19 cellular contexts compared by ENCODE assay signal in genomic region chr12:78191611-78192010, GRCh38.
DNase-seq lines count a peak whose midpoint lies in the region; ATAC-seq and TF ChIP-seq lines count a peak whose summit lies in the region.
"Had no signal": no experiment of that assay in that cellular context is flagged by ENCODE, and none has a peak within 500 bp of the region (broad histone marks: within the 10 kb centered on the region; RNA-seq: fewer than 3 reads in every experiment).

No MANE protein-coding gene starts in this region.

- peaks cover 88% of the 10 kb centered on the region for H3K4me1 Mint-ChIP-seq in HFFc6 (ENCODE audit: low read depth)
- H3K4me1 Mint-ChIP-seq: CD4-positive, CD25-positive, alpha-beta regulatory T cell had no signal

- POLR2A ChIA-PET in BJ (lab: Charles Lee): no interaction called here

- no peaks in the 10 kb centered on the region for H3K9me3 Mint-ChIP-seq in HFFc6
- H3K9me3 Mint-ChIP-seq: H9 had no signal

- H3K27me3 Mint-ChIP-seq in HFFc6 (ENCODE audit: insufficient read depth): peaks cover 2% of the 10 kb centered on the region; the same call in 1 of the 2 replicates
- H3K27me3 Mint-ChIP-seq: CD4-positive, CD25-positive, alpha-beta regulatory T cell had no signal

- no peak overlapping the region; the same call in 1 of the 2 replicates for H3K4me3 Mint-ChIP-seq in HFFc6
- H3K4me3 Mint-ChIP-seq: CD4-positive, CD25-positive, alpha-beta regulatory T cell; H9 had no signal

- no peaks in the 10 kb centered on the region for H3K36me3 ChIP-seq in BJ (ENCODE audit: control insufficient read depth, insufficient read depth, low read length)
- H3K36me3 ChIP-seq: BE2C had no signal

- no peak overlapping the region for H3K4me3 ChIP-seq in BJ (ENCODE audit: low read depth, low read length)
- no peak overlapping the region for H3K4me3 ChIP-seq in choroid plexus epithelial cell (ENCODE audit: low read depth, low read length)
- H3K4me3 ChIP-seq: A549, PC-9, SK-N-MC had no signal

- H3K27me3 ChIP-seq in BJ (ENCODE audit: control insufficient read depth, insufficient read depth, low read length): no peaks in the 10 kb centered on the region

- intact Hi-C loops in cardiac septum (cut with DNase I): no loop called here

- peak; percentile 22 for DNase-seq in BJ (ENCODE audit: low read depth)
- no peak for DNase-seq in HFFc6
- DNase-seq in choroid plexus epithelial cell (ENCODE audit: low read depth): peak; percentile 65
- peak; percentile 60 for DNase-seq in iris pigment epithelial cell (ENCODE audit: low read depth)
- no peak for DNase-seq in 8988T
- DNase-seq in cardiac septum (ENCODE audit: low spot score): no peak
- DNase-seq: BE2C; CD4-positive, CD25-positive, alpha-beta regulatory T cell; H9; NCI-H1694; NCI-H446; NCI-H526 treated with DMSO at 0.1 percent for 48 hours; PC-9; RPMI8226; SHP77 had no signal

- peak overlapping the region; percentile 70 for H3K27ac Mint-ChIP-seq in HFFc6
- H3K27ac Mint-ChIP-seq: CD4-positive, CD25-positive, alpha-beta regulatory T cell had no signal

- no peak for TF ChIP-seq CTCF in BJ (IDR thresholded peaks at IDR 0.05; ENCODE audit: insufficient read depth, low read depth, low read length)
- TF ChIP-seq CTCF in HFFc6 (IDR thresholded peaks at IDR 0.05): no peak
- no peak for TF ChIP-seq CTCF in choroid plexus epithelial cell (conservative IDR thresholded peaks at IDR 0.05; ENCODE audit: low read depth, low read length)

- no peak for ATAC-seq in GM21381 (IDR thresholded peaks at IDR 0.05; ENCODE audit: unreplicated experiment)
- ATAC-seq in HG02840 (IDR thresholded peaks at IDR 0.05; ENCODE audit: low FRiP score, unreplicated experiment): no peak
- ATAC-seq: A549 had no signal

- CTCF ChIA-PET in BJ (lab: Yijun Ruan, JAX): interaction anchor here (0.5 to 0.7 kb wide), 2 partner anchors 178 to 367 kb away, joined by 3 read pairs; no protein-coding TSS in a partner anchor

- peaks cover 74% of the 10 kb centered on the region for H3K36me3 Mint-ChIP-seq in HFFc6 (ENCODE audit: low read depth)
- H3K36me3 Mint-ChIP-seq: CD4-positive, CD25-positive, alpha-beta regulatory T cell had no signal

Comparison
In these comparisons a context has a peak if more than half of its experiments do, and no peak if none do; other contexts are left out.
1. DNase-seq: peak in BJ (single experiment), choroid plexus epithelial cell (single experiment) and iris pigment epithelial cell (single experiment); none in HFFc6 (single experiment), 8988T (single experiment) and cardiac septum (single experiment).